Comparison of ENCODE assay signal across 10 cellular contexts in the genomic region with DNA sequence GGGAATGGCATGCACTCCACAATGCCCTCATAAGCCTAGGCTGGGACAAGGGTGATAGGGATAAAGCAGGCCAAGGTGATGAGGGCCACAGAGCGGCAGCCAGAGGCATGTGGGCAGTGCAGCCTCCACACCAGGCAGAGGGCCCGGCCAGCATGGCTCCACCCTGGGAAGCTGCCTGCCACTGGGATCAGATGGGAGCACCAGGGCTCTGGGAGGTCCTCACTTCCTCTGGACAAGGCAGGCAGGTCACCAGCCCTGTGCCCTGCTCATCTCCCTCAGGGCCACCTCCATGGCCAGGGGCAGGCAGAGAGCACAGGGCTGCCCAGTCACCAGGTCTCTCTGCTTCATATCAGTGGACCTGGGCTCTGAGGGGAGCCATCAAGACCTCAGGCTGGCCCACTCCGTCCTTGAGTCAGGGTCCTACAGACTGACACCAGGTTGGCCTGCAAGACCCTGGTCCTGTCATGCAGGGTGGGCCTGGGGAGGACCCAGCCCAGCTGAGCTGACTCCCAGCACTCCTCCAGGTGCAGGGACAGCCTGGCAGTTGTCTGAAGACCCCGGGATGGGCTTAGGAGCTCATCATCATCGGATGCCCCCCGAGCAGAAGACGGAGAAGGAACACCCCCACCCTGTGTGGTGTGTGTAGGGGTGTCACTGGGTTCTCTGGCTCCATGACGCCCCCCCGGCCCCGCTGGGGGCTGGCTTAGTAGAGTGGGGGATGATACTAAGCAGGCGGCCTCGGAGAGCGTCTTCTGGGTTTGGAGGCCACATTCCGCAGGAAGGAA. TPM values are rescaled to one million over a fixed set of nuclear protein-coding genes. Genes with fewer than 3 reads are reported as not detected.
DNase-seq lines count a peak whose midpoint lies in the region; ATAC-seq and TF ChIP-seq lines count a peak whose summit lies in the region.
"Not testable (repeated sequence)": the region's sequence is repeated elsewhere in the genome, so short reads cannot be mapped to it uniquely, and the experiment has no call there.
"Had no signal": no experiment of that assay in that cellular context is flagged by ENCODE, and none has a peak within 500 bp of the region (broad histone marks: within the 10 kb centered on the region; RNA-seq: fewer than 3 reads in every experiment).

No MANE protein-coding gene starts in this region.

- not testable (repeated sequence) for TF ChIP-seq EP300 in neural cell (conservative IDR thresholded peaks at IDR 0.05; ENCODE audit: poor library complexity, severe bottlenecking)

- not testable (repeated sequence) for TF ChIP-seq CTCF in activated CD8-positive, alpha-beta T cell treated with anti-CD3 and anti-CD28 coated beads for 36 hours (IDR thresholded peaks at IDR 0.05); chondrocyte (IDR thresholded peaks at IDR 0.05); neural cell (IDR thresholded peaks at IDR 0.05; ENCODE audit: poor library complexity, severe bottlenecking)

- CTCF ChIA-PET in activated CD8-positive, alpha-beta T cell treated with anti-CD3 and anti-CD28 coated beads for 36 hours (lab: Charles Lee) = not testable (repeated sequence)

- H3K79me2 ChIP-seq in neural cell (replicated peaks; ENCODE audit: insufficient read depth, low read length) = not testable (repeated sequence)

- ATAC-seq in activated CD8-positive, alpha-beta T cell treated with anti-CD3 and anti-CD28 coated beads for 36 hours; stimulated activated memory B cell treated with anti-CD40 and anti-IgM and Interleukin-4, amounts not matched to agents 10 μg/mL and 1 μg/mL and 100 μg/mL, for 72 hours: not testable (repeated sequence)
- peak; percentile 6 for ATAC-seq in left colon

- H3K4me1 ChIP-seq in BLaER1 treated with 17β-estradiol and CSF1 and Interleukin-3, amounts not matched to agents 10 nM and 100 nM = peaks cover 19 to 46% (median 30%) of the 10 kb centered on the region in 10 experiments
- not testable (repeated sequence) for H3K4me1 ChIP-seq in NT2/D1 (ENCODE audit: insufficient read depth, insufficient read length)

- intact Hi-C loops in activated CD8-positive, alpha-beta T cell treated with anti-CD3 and anti-CD28 coated beads for 36 hours (cut with micrococcal nuclease); left colon (cut with DNase I, micrococcal nuclease): not testable (repeated sequence)

- not testable (repeated sequence) for H3K36me3 Mint-ChIP-seq in activated CD8-positive, alpha-beta T cell treated with anti-CD3 and anti-CD28 coated beads for 36 hours (ENCODE audit: low read depth); activated naive CD8-positive, alpha-beta T cell; chondrocyte (ENCODE audit: low read depth); stimulated activated memory B cell treated with anti-CD40 and anti-IgM and Interleukin-4, amounts not matched to agents 10 μg/mL and 1 μg/mL and 100 μg/mL, for 72 hours

- H3K9me3 ChIP-seq in BLaER1 treated with 17β-estradiol and CSF1 and Interleukin-3, amounts not matched to agents 10 nM and 100 nM (replicated peaks in 1 of 11); NT2/D1 (ENCODE audit: insufficient read depth, low read length); neural cell (ENCODE audit: low read length): not testable (repeated sequence)

- not testable (repeated sequence) for DNase-seq in NT2/D1 (ENCODE audit: low read depth, low spot score); activated CD8-positive, alpha-beta T cell treated with anti-CD3 and anti-CD28 coated beads for 36 hours; left colon
- DNase-seq in chondrocyte (ENCODE audit: low spot score) = peak; percentile 69

- peak overlapping the region; percentile 11 to 69 (median 48); a peak in 17 of 22 replicates for H3K4me2 ChIP-seq in BLaER1 treated with 17β-estradiol and CSF1 and Interleukin-3, amounts not matched to agents 10 nM and 100 nM
- H3K4me2 ChIP-seq in neural cell (ENCODE audit: low read length) = not testable (repeated sequence)

- not testable (repeated sequence) for H3K9me2 ChIP-seq in neural cell (ENCODE audit: insufficient read depth, low read length)

- H3K27me3 ChIP-seq in BLaER1 treated with 17β-estradiol and CSF1 and Interleukin-3, amounts not matched to agents 10 nM and 100 nM = peaks cover 18 to 31% (median 26%) of the 10 kb centered on the region in 11 experiments
- H3K27me3 ChIP-seq in NT2/D1 (ENCODE audit: insufficient read depth, insufficient read length); neural cell (ENCODE audit: insufficient read depth, low read depth, low read length): not testable (repeated sequence)

- H3K4me1 Mint-ChIP-seq in activated CD8-positive, alpha-beta T cell treated with anti-CD3 and anti-CD28 coated beads for 36 hours (ENCODE audit: low read depth); activated naive CD8-positive, alpha-beta T cell (ENCODE audit: low read depth); chondrocyte (ENCODE audit: low read depth); stimulated activated memory B cell treated with anti-CD40 and anti-IgM and Interleukin-4, amounts not matched to agents 10 μg/mL and 1 μg/mL and 100 μg/mL, for 72 hours: not testable (repeated sequence)

- not testable (repeated sequence) for H3K27ac Mint-ChIP-seq in activated CD8-positive, alpha-beta T cell treated with anti-CD3 and anti-CD28 coated beads for 36 hours; activated naive CD8-positive, alpha-beta T cell; chondrocyte (ENCODE audit: unreplicated experiment); stimulated activated memory B cell treated with anti-CD40 and anti-IgM and Interleukin-4, amounts not matched to agents 10 μg/mL and 1 μg/mL and 100 μg/mL, for 72 hours

- not testable (repeated sequence) for TF ChIP-seq RAD21 in neural cell (conservative IDR thresholded peaks at IDR 0.05)

- H4K20me1 ChIP-seq in BLaER1 treated with 17β-estradiol and CSF1 and Interleukin-3, amounts not matched to agents 10 nM and 100 nM = peaks cover 0 to 13% (median 0%) of the 10 kb centered on the region in 11 experiments; a peak in 6 of 22 replicates
- H4K20me1 ChIP-seq in neural cell (ENCODE audit: insufficient read depth) = not testable (repeated sequence)

- peak overlapping the region; percentile 36 for H3K4me3 Mint-ChIP-seq in activated CD8-positive, alpha-beta T cell treated with anti-CD3 and anti-CD28 coated beads for 36 hours
- peak overlapping the region; percentile 60 for H3K4me3 Mint-ChIP-seq in activated naive CD8-positive, alpha-beta T cell
- peak overlapping the region; percentile 58 for H3K4me3 Mint-ChIP-seq in chondrocyte (ENCODE audit: unreplicated experiment)
- peak overlapping the region; percentile 52 for H3K4me3 Mint-ChIP-seq in stimulated activated memory B cell treated with anti-CD40 and anti-IgM and Interleukin-4, amounts not matched to agents 10 μg/mL and 1 μg/mL and 100 μg/mL, for 72 hours

- H3K4me3 ChIP-seq in BLaER1 treated with 17β-estradiol and CSF1 and Interleukin-3, amounts not matched to agents 10 nM and 100 nM; NT2/D1 (ENCODE audit: insufficient read length, low read depth): not testable (repeated sequence)
- H3K4me3 ChIP-seq in neural cell (ENCODE audit: low read length) = peak overlapping the region; percentile 58

- H3K27me3 Mint-ChIP-seq in activated CD8-positive, alpha-beta T cell treated with anti-CD3 and anti-CD28 coated beads for 36 hours = peaks cover 13% of the 10 kb centered on the region
- not testable (repeated sequence) for H3K27me3 Mint-ChIP-seq in activated naive CD8-positive, alpha-beta T cell; chondrocyte (ENCODE audit: low read depth)
- H3K27me3 Mint-ChIP-seq in stimulated activated memory B cell treated with anti-CD40 and anti-IgM and Interleukin-4, amounts not matched to agents 10 μg/mL and 1 μg/mL and 100 μg/mL, for 72 hours = peaks cover 56% of the 10 kb centered on the region

- H3K27ac ChIP-seq in BLaER1 treated with 17β-estradiol and CSF1 and Interleukin-3, amounts not matched to agents 10 nM and 100 nM = not testable (repeated sequence)
- H3K27ac ChIP-seq in neural cell (ENCODE audit: low read length) = peak overlapping the region; percentile 3

- H3F3A ChIP-seq in neural cell (ENCODE audit: insufficient read depth, low read length, poor library complexity, severe bottlenecking) = not testable (repeated sequence)

- H2AFZ ChIP-seq in neural cell (ENCODE audit: low read depth, low read length) = not testable (repeated sequence)

- POLR2A ChIA-PET in activated CD8-positive, alpha-beta T cell treated with anti-CD3 and anti-CD28 coated beads for 36 hours (lab: Charles Lee) = not testable (repeated sequence)

- H3K36me3 ChIP-seq in BLaER1 treated with 17β-estradiol and CSF1 and Interleukin-3, amounts not matched to agents 10 nM and 100 nM; NT2/D1 (ENCODE audit: insufficient read depth, insufficient read length, low read length); neural cell (ENCODE audit: insufficient read depth, low read length): not testable (repeated sequence)

- H3K9ac ChIP-seq in BLaER1 treated with 17β-estradiol and CSF1 and Interleukin-3, amounts not matched to agents 10 nM and 100 nM = peak overlapping the region in 6 of 11 experiments; percentile 17 to 58 (median 44); a peak in 7 of 22 replicates
- H3K9ac ChIP-seq in NT2/D1 (ENCODE audit: insufficient read length, low read depth) = peak overlapping the region; percentile 50
- H3K9ac ChIP-seq in neural cell (ENCODE audit: low read length) = peak overlapping the region; percentile 64

- not testable (repeated sequence) for H3K9me3 Mint-ChIP-seq in activated CD8-positive, alpha-beta T cell treated with anti-CD3 and anti-CD28 coated beads for 36 hours; activated naive CD8-positive, alpha-beta T cell (ENCODE audit: low read depth); chondrocyte (ENCODE audit: low read depth); stimulated activated memory B cell treated with anti-CD40 and anti-IgM and Interleukin-4, amounts not matched to agents 10 μg/mL and 1 μg/mL and 100 μg/mL, for 72 hours

RNA-seq across cellular contexts. Expression of a gene that starts 33.3 kb away (rescaled TPM):
- total RNA-seq in activated CD8-positive, alpha-beta T cell treated with anti-CD3 and anti-CD28 coated beads for 36 hours = not detected
- total RNA-seq in chondrocyte (3.5 to 5.9 TPM (median 5.6 TPM) in 3 replicates), left colon (10 to 100 TPM; 10.2 to 15.5 TPM)
- 0.08 and 0.31 TPM in 2 replicates for polyA plus RNA-seq in neural cell
- 0.24 and 1.6 TPM in 2 replicates for polyA minus RNA-seq in neural cell
- total RNA-seq: endothelial cell of umbilical vein, fibroblast of lung had no signal
- polyA plus RNA-seq: endothelial cell of umbilical vein had no signal
